ENCODE assay signal across 25 cellular contexts in genomic region chr5:179467441-179467840, GRCh38.
"Had no signal": no experiment of that assay in that cellular context is flagged by ENCODE, and none has a peak within 500 bp of the region (broad histone marks: within the 10 kb centered on the region; RNA-seq: fewer than 3 reads in every experiment).

No MANE protein-coding gene starts in this region.

- ATAC-seq: gastrocnemius medialis, left lung, left ventricle myocardium superior had no signal

- H3K27me3 ChIP-seq: dorsolateral prefrontal cortex, esophagus squamous epithelium, gastrocnemius medialis, hepatocyte, left lung had no signal

- H2AFZ ChIP-seq: hepatocyte had no signal

- H3K4me2 ChIP-seq: hepatocyte had no signal

- H3K27ac Mint-ChIP-seq: immature natural killer cell, memory B cell had no signal

- H3K9me3 Mint-ChIP-seq: immature natural killer cell had no signal

- H3K9me3 ChIP-seq: gastrocnemius medialis, left lung had no signal

- H3K27me3 Mint-ChIP-seq: memory B cell had no signal

- H3K4me3 Mint-ChIP-seq: immature natural killer cell, memory B cell had no signal

- H3K36me3 Mint-ChIP-seq: immature natural killer cell had no signal

- H3K4me1 ChIP-seq: esophagus squamous epithelium, gastrocnemius medialis, left lung had no signal

- H3K27ac ChIP-seq: coronary artery, dorsolateral prefrontal cortex, esophagus squamous epithelium, gastrocnemius medialis, hepatocyte, left lung had no signal

- DNase-seq: cerebellar nuclear complex; dermis blood vessel endothelial cell; dorsolateral prefrontal cortex; effector CD4-positive, alpha-beta T cell; effector memory CD4-positive, alpha-beta T cell; esophagus squamous epithelium; foreskin fibroblast; foreskin melanocyte; gastrocnemius medialis; glutamatergic neuron; head of caudate nucleus; hypothalamus; immature natural killer cell; islet precursor cell; kidney; kidney glomerular epithelial cell; left lung; left ventricle myocardium superior; mammary epithelial cell; mesendoderm; midbrain had no signal

- H3K4me1 Mint-ChIP-seq: immature natural killer cell, memory B cell had no signal

- H3K79me2 ChIP-seq: hepatocyte had no signal

- H3K36me3 ChIP-seq: esophagus squamous epithelium, gastrocnemius medialis, left lung had no signal

- H3K4me3 ChIP-seq: coronary artery, dorsolateral prefrontal cortex, esophagus squamous epithelium, gastrocnemius medialis, hepatocyte, left lung, lung had no signal
